Comparison of ENCODE assay signal across 1 cellular context in genomic region chr22:50310949-50311444, GRCh38.
TF ChIP-seq lines count a peak whose summit lies in the region.

No MANE protein-coding gene starts in this region.

TF ChIP-seq in HepG2, 621 proteins besides CTCF, POLR2A, EP300 and RAD21 (continued from another document and continues in another):
- TF ChIP-seq PRDM4 (CRISPR knock-in tag; IDR thresholded peaks at IDR 0.05; ENCODE audit: borderline replicate concordance) (no peak), SIN3B (IDR thresholded peaks at IDR 0.05; ENCODE audit: low read length) (no peak), TBX3 (IDR thresholded peaks at IDR 0.05; ENCODE audit: borderline replicate concordance) (no peak), ZNF329 (CRISPR knock-in tag; IDR thresholded peaks at IDR 0.05; ENCODE audit: low read depth) (no peak), ZNF816 (CRISPR knock-in tag; IDR thresholded peaks at IDR 0.05; ENCODE audit: borderline replicate concordance) (no peak), DR1 (CRISPR knock-in tag; IDR thresholded peaks at IDR 0.05) (no peak), DZIP1 (CRISPR knock-in tag; IDR thresholded peaks at IDR 0.05) (no peak), HOXA9 (CRISPR knock-in tag; IDR thresholded peaks at IDR 0.05; ENCODE audit: borderline replicate concordance) (no peak), ZNF564 (CRISPR knock-in tag; IDR thresholded peaks at IDR 0.05) (no peak), DPF2 (CRISPR knock-in tag; IDR thresholded peaks at IDR 0.05; ENCODE audit: borderline replicate concordance, low read depth) (no peak), ZFP1 (CRISPR knock-in tag; IDR thresholded peaks at IDR 0.05) (no peak), NRL (CRISPR knock-in tag; IDR thresholded peaks at IDR 0.05; ENCODE audit: borderline replicate concordance) (no peak), CCDC6 (CRISPR knock-in tag; IDR thresholded peaks at IDR 0.05) (no peak), FOXO1 (CRISPR knock-in tag; IDR thresholded peaks at IDR 0.05) (0 out of 2 replicates have a peak, but pooled peaks have one; percentile 24), MXD1 (CRISPR knock-in tag; IDR thresholded peaks at IDR 0.05) (peak; percentile 32; the same call in 1 of the 2 replicates), GMEB1 (CRISPR knock-in tag; IDR thresholded peaks at IDR 0.05; ENCODE audit: borderline replicate concordance) (no peak), MBD4 (IDR thresholded peaks at IDR 0.05; ENCODE audit: borderline replicate concordance, low read length) (no peak), IRF9 (CRISPR knock-in tag; IDR thresholded peaks at IDR 0.05; ENCODE audit: borderline replicate concordance) (no peak), CREBL2 (CRISPR knock-in tag; IDR thresholded peaks at IDR 0.05; ENCODE audit: borderline replicate concordance) (no peak), ZBTB43 (CRISPR knock-in tag; conservative IDR thresholded peaks at IDR 0.05) (no peak), TRIM24 (CRISPR knock-in tag; IDR thresholded peaks at IDR 0.05) (no peak), CSRNP2 (CRISPR knock-in tag; conservative IDR thresholded peaks at IDR 0.05; ENCODE audit: low read depth) (no peak), EEA1 (CRISPR knock-in tag; IDR thresholded peaks at IDR 0.05; ENCODE audit: borderline replicate concordance) (peak; percentile 56; the same call in 1 of the 2 replicates), TAF15 (IDR thresholded peaks at IDR 0.05; ENCODE audit: low read depth, low read length, poor library complexity, severe bottlenecking) (no peak), ZNF556 (CRISPR knock-in tag; IDR thresholded peaks at IDR 0.05; ENCODE audit: borderline replicate concordance) (no peak), U2AF1 (optimal IDR thresholded peaks at IDR 0.05; ENCODE audit: low read depth, low read length) (no peak), ZNF768 (CRISPR knock-in tag; IDR thresholded peaks at IDR 0.05) (no peak), REXO4 (CRISPR knock-in tag; IDR thresholded peaks at IDR 0.05; ENCODE audit: borderline replicate concordance) (no peak), ZNF256 (CRISPR knock-in tag; conservative IDR thresholded peaks at IDR 0.05) (no peak), ZNF766 (CRISPR knock-in tag; IDR thresholded peaks at IDR 0.05; ENCODE audit: borderline replicate concordance) (no peak), ZNF549 (CRISPR knock-in tag; IDR thresholded peaks at IDR 0.05) (no peak), ARID2 (CRISPR knock-in tag; IDR thresholded peaks at IDR 0.05; ENCODE audit: borderline replicate concordance) (no peak), JDP2 (CRISPR knock-in tag; IDR thresholded peaks at IDR 0.05; ENCODE audit: borderline replicate concordance) (no peak), GLMP (CRISPR knock-in tag; IDR thresholded peaks at IDR 0.05; ENCODE audit: borderline replicate concordance) (no peak), GFI1 (CRISPR knock-in tag; IDR thresholded peaks at IDR 0.05; ENCODE audit: borderline replicate concordance) (no peak), JARID2 (CRISPR knock-in tag; IDR thresholded peaks at IDR 0.05; ENCODE audit: insufficient replicate concordance) (no peak), SCMH1 (CRISPR knock-in tag; IDR thresholded peaks at IDR 0.05; ENCODE audit: borderline replicate concordance) (no peak), HIVEP1 (CRISPR knock-in tag; IDR thresholded peaks at IDR 0.05) (no peak; the same call in 1 of the 2 replicates), CBX1 (IDR thresholded peaks at IDR 0.05; ENCODE audit: low read depth) (no peak), MAZ (IDR thresholded peaks at IDR 0.05; ENCODE audit: borderline replicate concordance, low read depth, low read length) (no peak), MAZ (CRISPR knock-in tag; IDR thresholded peaks at IDR 0.05; ENCODE audit: low read depth) (0 out of 2 replicates have a peak, but pooled peaks have one; percentile 43), ZNF713 (CRISPR knock-in tag; IDR thresholded peaks at IDR 0.05) (no peak), POGZ (CRISPR knock-in tag; IDR thresholded peaks at IDR 0.05) (no peak), CCAR2 (optimal IDR thresholded peaks at IDR 0.05; ENCODE audit: low read depth, low read length) (no peak), SMARCE1 (IDR thresholded peaks at IDR 0.05; ENCODE audit: borderline replicate concordance) (no peak), PTBP1 (IDR thresholded peaks at IDR 0.05; ENCODE audit: low read depth, low read length, poor library complexity, severe bottlenecking) (no peak), SSRP1 (CRISPR knock-in tag; IDR thresholded peaks at IDR 0.05) (no peak), FOXC1 (CRISPR knock-in tag; IDR thresholded peaks at IDR 0.05; ENCODE audit: borderline replicate concordance) (no peak), ATRX (CRISPR knock-in tag; IDR thresholded peaks at IDR 0.05; ENCODE audit: borderline replicate concordance) (no peak), FOXP4 (CRISPR knock-in tag; IDR thresholded peaks at IDR 0.05) (no peak), KLF16 (CRISPR knock-in tag; IDR thresholded peaks at IDR 0.05) (no peak), FOXK1 (CRISPR knock-in tag; IDR thresholded peaks at IDR 0.05; ENCODE audit: borderline replicate concordance, low read depth) (no peak), HNF1B (CRISPR knock-in tag; IDR thresholded peaks at IDR 0.05) (peak; percentile 54; the same call in 1 of the 2 replicates), ZNF83 (CRISPR knock-in tag; IDR thresholded peaks at IDR 0.05; ENCODE audit: borderline replicate concordance) (no peak), ZBTB20 (CRISPR knock-in tag; IDR thresholded peaks at IDR 0.05; ENCODE audit: borderline replicate concordance, low read depth) (peak; percentile 32; the same call in 1 of the 2 replicates)
